27 cellular contexts compared by ENCODE assay signal in genomic region chr19:40395956-40396355, GRCh38. TPM values are rescaled to one million over a fixed set of nuclear protein-coding genes. Genes with fewer than 3 reads are reported as not detected.
"Had no signal": no experiment of that assay in that cellular context is flagged by ENCODE, and none has a peak within 500 bp of the region (broad histone marks: within the 10 kb centered on the region; RNA-seq: fewer than 3 reads in every experiment).

No MANE protein-coding gene starts in this region.

- H3K27me3 ChIP-seq: gastrocnemius medialis, right atrium auricular region, sigmoid colon, testis, tibial artery had no signal

- H3K79me2 ChIP-seq: parathyroid adenoma had no signal

- ATAC-seq: esophagus mucosa; gastrocnemius medialis; left lobe of liver; naive thymus-derived CD8-positive, alpha-beta T cell; stimulated activated memory B cell treated with anti-CD40 and anti-IgM and Interleukin-4, amounts not matched to agents 10 μg/mL and 1 μg/mL and 100 μg/mL, for 72 hours; stimulated activated naive CD8-positive, alpha-beta T cell treated with anti-CD3 and anti-CD28 coated beads, Interleukin-15, Interleukin-2, amounts not matched to agents 100 U/mL and 50 U/mL, for 24 hours had no signal

- H2AFZ ChIP-seq: parathyroid adenoma had no signal

- DNase-seq: dorsolateral prefrontal cortex; effector CD4-positive, alpha-beta T cell; foreskin fibroblast; gastrocnemius medialis; head of caudate nucleus; kidney; nephron progenitor cell; sigmoid colon; stimulated activated CD4-positive, alpha-beta T cell treated with anti-CD3 and anti-CD28 coated beads, Interleukin-4, amount 100 ng/mL, for 4 hours; stimulated activated naive CD8-positive, alpha-beta T cell treated with anti-CD3 and anti-CD28 coated beads, Interleukin-15, Interleukin-2, amounts not matched to agents 100 U/mL and 50 U/mL, for 24 hours; substantia nigra; testis; tibial artery had no signal

- H3K9me3 ChIP-seq: gastrocnemius medialis, neutrophil, prostate gland, right atrium auricular region, sigmoid colon, testis, tibial artery had no signal

- FAIRE-seq: colon, kidney had no signal

- H3K4me3 ChIP-seq: dorsolateral prefrontal cortex, gastrocnemius medialis, prostate gland, right atrium auricular region, sigmoid colon, testis, tibial artery had no signal

- H3K27ac ChIP-seq: dorsolateral prefrontal cortex, epithelial cell of prostate, gastrocnemius medialis, neutrophil, parathyroid adenoma, prostate gland, right atrium auricular region, sigmoid colon, testis, tibial artery had no signal

- H3K9ac ChIP-seq: parathyroid adenoma had no signal

- H3K4me1 ChIP-seq: gastrocnemius medialis, prostate gland, sigmoid colon had no signal

- H3K36me3 ChIP-seq: gastrocnemius medialis, neutrophil, prostate gland, right atrium auricular region, sigmoid colon had no signal

RNA-seq across cellular contexts. Expression of gene HIPK4, which starts 6.0 kb away (rescaled TPM):
- total RNA-seq: esophagus mucosa, glomerular endothelial cell, left lobe of liver, lung microvascular endothelial cell, skeletal muscle tissue, urinary bladder had no signal
- polyA plus RNA-seq: naive thymus-derived CD8-positive, alpha-beta T cell had no signal
